In the genomic region with DNA sequence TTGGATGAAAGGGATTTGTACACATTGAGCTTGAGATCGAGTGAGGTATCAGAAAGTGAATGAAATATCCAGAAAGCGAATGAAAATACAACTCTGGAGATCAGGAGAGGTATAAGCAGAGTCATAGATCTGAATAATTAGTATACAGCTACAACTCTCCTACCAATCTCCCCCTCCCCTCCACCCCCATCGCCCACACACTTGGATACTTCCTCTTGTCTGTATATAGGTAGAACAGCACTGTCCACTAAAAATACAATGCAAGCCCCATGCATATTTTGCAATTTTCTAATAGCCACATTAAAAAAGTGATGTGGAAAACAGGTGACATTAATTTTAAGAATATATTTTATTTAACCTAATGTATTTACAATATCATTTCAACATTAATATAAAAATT, we compare ENCODE assay signal across 14 cellular contexts.
"Had no signal": no experiment of that assay in that cellular context is flagged by ENCODE, and none has a peak within 500 bp of the region (broad histone marks: within the 10 kb centered on the region; RNA-seq: fewer than 3 reads in every experiment).

No MANE protein-coding gene starts in this region.

- H3K27me3 ChIP-seq: dorsolateral prefrontal cortex, suprapubic skin, upper lobe of left lung had no signal

- H3K4me3 Mint-ChIP-seq: activated CD8-positive, alpha-beta memory T cell treated with anti-CD3 and anti-CD28 coated beads, Interleukin-2, amount 10 ng/mL, durations not matched to agents 7 days and 5 days; activated T-cell treated with anti-CD3 and anti-CD28 coated beads, Interleukin-2, amount 50 U/mL, for 4 hours had no signal

- ATAC-seq: activated CD8-positive, alpha-beta memory T cell treated with anti-CD3 and anti-CD28 coated beads, Interleukin-2, amount 10 ng/mL, durations not matched to agents 7 days and 5 days; activated T-cell treated with anti-CD3 and anti-CD28 coated beads, Interleukin-2, amount 50 U/mL, for 4 hours; esophagus mucosa; right cardiac atrium had no signal

- H3K4me2 ChIP-seq: smooth muscle cell had no signal

- DNase-seq: activated CD8-positive, alpha-beta memory T cell treated with anti-CD3 and anti-CD28 coated beads, Interleukin-2, amount 10 ng/mL, durations not matched to agents 7 days and 5 days; activated naive CD4-positive, alpha-beta T cell; activated T-cell treated with anti-CD3 and anti-CD28 coated beads, Interleukin-2, amount 50 U/mL, for 4 hours; dorsolateral prefrontal cortex; hypothalamus; kidney glomerular epithelial cell; nucleus accumbens; right cardiac atrium; stimulated activated naive CD4-positive, alpha-beta T cell; upper lobe of left lung had no signal

- H3K36me3 ChIP-seq: suprapubic skin had no signal

- H3K27me3 Mint-ChIP-seq: activated CD8-positive, alpha-beta memory T cell treated with anti-CD3 and anti-CD28 coated beads, Interleukin-2, amount 10 ng/mL, durations not matched to agents 7 days and 5 days; progenitor cell of endocrine pancreas had no signal

- H3K9me3 ChIP-seq: suprapubic skin, upper lobe of left lung had no signal

- H3K27ac Mint-ChIP-seq: progenitor cell of endocrine pancreas had no signal

- H3K9me3 Mint-ChIP-seq: activated T-cell treated with anti-CD3 and anti-CD28 coated beads, Interleukin-2, amount 50 U/mL, for 4 hours had no signal

- H3K27ac ChIP-seq: dorsolateral prefrontal cortex, suprapubic skin, upper lobe of left lung had no signal

- H3K4me3 ChIP-seq: dorsolateral prefrontal cortex, smooth muscle cell, suprapubic skin, upper lobe of left lung had no signal
